Comparison of ENCODE assay signal across 35 cellular contexts in the genomic region with DNA sequence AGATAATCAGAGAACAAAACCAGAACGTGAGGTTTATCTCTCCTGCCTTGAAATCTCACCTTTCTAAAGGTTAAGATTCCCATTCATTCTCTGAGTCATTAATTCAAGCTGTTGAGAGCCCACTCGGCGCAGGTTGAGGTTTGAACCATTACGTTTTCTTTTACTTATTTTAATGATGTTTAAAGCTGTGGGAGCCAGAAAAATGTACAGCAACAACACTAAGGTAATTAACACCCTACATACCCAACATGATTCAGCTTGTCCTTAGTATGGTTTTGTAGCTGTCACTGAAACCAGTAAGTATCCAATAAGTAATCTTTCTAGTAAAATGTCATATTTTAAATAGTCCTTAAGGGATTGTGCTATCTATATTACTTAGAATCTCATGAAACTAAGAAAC.
"Had no signal": no experiment of that assay in that cellular context is flagged by ENCODE, and none has a peak within 500 bp of the region (broad histone marks: within the 10 kb centered on the region; RNA-seq: fewer than 3 reads in every experiment).

No MANE protein-coding gene starts in this region.

- H3K27me3 ChIP-seq: brain microvascular endothelial cell, cardiac muscle cell had no signal

- H3K4me2 ChIP-seq: PC-9 had no signal

- DNase-seq: activated B cell treated with CpG ODN at 0.5 μM for 24 hours; activated CD4-positive, alpha-beta T cell treated with anti-CD3 and anti-CD28 coated beads for 1 hour; activated CD4-positive, alpha-beta T cell treated with anti-CD3 and anti-CD28 coated beads, Interleukin-2, amount 10 ng/mL, durations not matched to agents 24 days and 14 days; activated CD4-positive, alpha-beta T cell treated with anti-CD3 and anti-CD28 coated beads, Interleukin-2, amount 50 U/mL, for 48 hours; activated CD8-positive, alpha-beta T cell treated with anti-CD3 and anti-CD28 coated beads, Interleukin-2, amount 10 ng/mL, durations not matched to agents 7 days and 5 days; activated gamma-delta T cell treated with Interleukin-2 at 50 U/mL for 16 hours; activated naive CD4-positive, alpha-beta T cell treated with anti-CD3 and anti-CD28 coated beads, Interleukin-2, amount 10 ng/mL, durations not matched to agents 7 days and 5 days; activated naive CD8-positive, alpha-beta T cell treated with anti-CD3 and anti-CD28 coated beads for 36 hours; activated T-cell treated with anti-CD3 and anti-CD28 coated beads, Interleukin-2, amount 50 U/mL, for 24 hours; amniotic stem cell; aorta; brain microvascular endothelial cell; Kasumi-1; KBM-7; MM.1S; MV-4-11; NCI-H1092; NCI-H1436; NCI-H1694; NCI-H1930; NCI-H2081 treated with DMSO at 0.1 percent for 48 hours; NCI-H2171; NCI-H510A; NCI-H526; NCI-H748 treated with DMSO at 0.1 percent for 48 hours; NK-92 treated with Interleukin-12 subunit alpha and Interleukin-12 subunit beta, amount 100 ng/mL, for 24 hours; PC-9; SIG-M5; T-cell; T-helper 17 cell had no signal

- H3K36me3 Mint-ChIP-seq: activated naive CD4-positive, alpha-beta T cell treated with anti-CD3 and anti-CD28 coated beads, Interleukin-2, amount 10 ng/mL, durations not matched to agents 7 days and 5 days; activated naive CD8-positive, alpha-beta T cell treated with anti-CD3 and anti-CD28 coated beads for 36 hours; T-cell had no signal

- H3K4me3 ChIP-seq: cardiac muscle cell, PC-9 had no signal

- H2AFZ ChIP-seq: PC-9 had no signal

- ATAC-seq: activated CD8-positive, alpha-beta T cell treated with anti-CD3 and anti-CD28 coated beads, Interleukin-2, amount 10 ng/mL, durations not matched to agents 7 days and 5 days; Right ventricle myocardium inferior; SK-N-SH treated with all-trans-retinoic acid at 6 μM for 48 hours; T-cell; T-helper 17 cell had no signal

- H3K27me3 Mint-ChIP-seq: activated B cell treated with CpG ODN at 0.5 μM for 24 hours; activated CD4-positive, alpha-beta T cell treated with anti-CD3 and anti-CD28 coated beads, Interleukin-2, amount 10 ng/mL, durations not matched to agents 24 days and 14 days; activated naive CD4-positive, alpha-beta T cell treated with anti-CD3 and anti-CD28 coated beads, Interleukin-2, amount 10 ng/mL, durations not matched to agents 7 days and 5 days; activated T-cell treated with anti-CD3 and anti-CD28 coated beads, Interleukin-2, amount 50 U/mL, for 24 hours; T-cell; T-helper 17 cell had no signal

- H3K27ac Mint-ChIP-seq: activated B cell treated with CpG ODN at 0.5 μM for 24 hours; activated CD4-positive, alpha-beta T cell treated with anti-CD3 and anti-CD28 coated beads, Interleukin-2, amount 10 ng/mL, durations not matched to agents 24 days and 14 days; activated CD8-positive, alpha-beta T cell treated with anti-CD3 and anti-CD28 coated beads, Interleukin-2, amount 10 ng/mL, durations not matched to agents 7 days and 5 days; activated naive CD4-positive, alpha-beta T cell treated with anti-CD3 and anti-CD28 coated beads, Interleukin-2, amount 10 ng/mL, durations not matched to agents 7 days and 5 days; activated naive CD8-positive, alpha-beta T cell treated with anti-CD3 and anti-CD28 coated beads for 36 hours; activated T-cell treated with anti-CD3 and anti-CD28 coated beads, Interleukin-2, amount 50 U/mL, for 24 hours; T-cell; T-helper 17 cell had no signal

- H3K4me3 Mint-ChIP-seq: activated B cell treated with CpG ODN at 0.5 μM for 24 hours; activated CD4-positive, alpha-beta T cell treated with anti-CD3 and anti-CD28 coated beads, Interleukin-2, amount 10 ng/mL, durations not matched to agents 24 days and 14 days; activated CD8-positive, alpha-beta T cell treated with anti-CD3 and anti-CD28 coated beads, Interleukin-2, amount 10 ng/mL, durations not matched to agents 7 days and 5 days; activated naive CD4-positive, alpha-beta T cell treated with anti-CD3 and anti-CD28 coated beads, Interleukin-2, amount 10 ng/mL, durations not matched to agents 7 days and 5 days; activated naive CD8-positive, alpha-beta T cell treated with anti-CD3 and anti-CD28 coated beads for 36 hours; activated T-cell treated with anti-CD3 and anti-CD28 coated beads, Interleukin-2, amount 50 U/mL, for 24 hours; T-cell; T-helper 17 cell had no signal

- H3K4me1 Mint-ChIP-seq: activated naive CD4-positive, alpha-beta T cell treated with anti-CD3 and anti-CD28 coated beads, Interleukin-2, amount 10 ng/mL, durations not matched to agents 7 days and 5 days had no signal

- H3K36me3 ChIP-seq: brain microvascular endothelial cell, cardiac muscle cell had no signal

- H3K27ac ChIP-seq: brain microvascular endothelial cell, cardiac muscle cell, PC-9, RWPE1, VCaP had no signal

- H3K9me3 Mint-ChIP-seq: activated B cell treated with CpG ODN at 0.5 μM for 24 hours; activated naive CD4-positive, alpha-beta T cell treated with anti-CD3 and anti-CD28 coated beads, Interleukin-2, amount 10 ng/mL, durations not matched to agents 7 days and 5 days; activated naive CD8-positive, alpha-beta T cell treated with anti-CD3 and anti-CD28 coated beads for 36 hours; activated T-cell treated with anti-CD3 and anti-CD28 coated beads, Interleukin-2, amount 50 U/mL, for 24 hours; T-cell had no signal
